In the genomic region with DNA sequence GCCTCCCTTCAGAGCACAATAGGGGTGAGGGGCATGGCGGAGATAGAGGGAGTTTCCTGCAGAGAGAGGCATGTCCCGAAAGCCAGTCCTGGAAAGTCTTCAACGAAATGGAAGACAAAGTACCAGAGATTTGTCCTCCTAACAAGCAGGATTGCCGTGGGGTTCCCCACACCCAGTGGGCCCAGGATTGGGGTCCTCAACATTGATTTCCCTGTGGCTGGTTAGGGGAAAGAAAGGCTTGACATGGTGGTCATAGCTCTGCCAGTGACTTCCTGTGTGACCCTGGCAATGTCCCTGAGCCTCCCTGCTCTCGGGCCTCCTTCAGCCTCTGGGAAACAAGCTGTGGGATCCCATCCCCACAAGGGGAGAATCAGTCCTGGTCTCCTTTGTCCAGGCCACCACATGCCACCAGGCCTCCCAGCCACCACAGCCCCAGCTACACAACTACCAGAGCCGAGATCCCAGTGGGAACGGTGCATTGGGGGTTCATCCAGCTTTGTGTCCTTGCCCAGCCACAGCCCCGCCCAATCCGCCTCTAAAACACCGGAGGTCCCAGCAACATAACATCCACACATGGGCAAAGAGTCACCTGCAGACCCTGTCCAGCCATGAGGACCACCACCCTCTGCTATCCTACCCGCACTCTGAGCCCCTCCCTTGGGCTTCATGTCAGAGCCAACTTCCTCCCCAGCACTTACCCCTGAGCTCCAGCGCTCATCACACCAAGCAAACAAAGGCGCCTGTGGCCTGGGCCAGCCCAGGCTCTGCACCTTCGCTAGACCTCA, we compare ENCODE assay signal across 18 cellular contexts.
DNase-seq lines count a peak whose midpoint lies in the region; ATAC-seq, FAIRE-seq and TF ChIP-seq lines count a peak whose summit lies in the region.
"Had no signal": no experiment of that assay in that cellular context is flagged by ENCODE, and none has a peak within 500 bp of the region (broad histone marks: within the 10 kb centered on the region; RNA-seq: fewer than 3 reads in every experiment).

No MANE protein-coding gene starts in this region.

- under 1% methylated on average over 14 of the region's 14 CpGs for WGBS in K562 (ENCODE audit: insufficient coverage, low coverage, missing lambda C conversion rate)
- WGBS in neuronal stem cell (ENCODE audit: extremely low coverage in 2 of 2, insufficient read length in 2 of 2, insufficient replicate concordance in 1 of 2), 2 donors, result no CpG with 5 or more reads among the region's 14 CpGs
- WGBS in body of pancreas, 2 donors, result 81 to 84% methylated on average over 13 to 14 of the region's 14 CpGs

- H3K36me3 ChIP-seq in K562 (ENCODE audit: control insufficient read depth, insufficient read depth, low read length) (no peaks in the 10 kb centered on the region), neuronal stem cell (replicated peaks in 1 of 2; ENCODE audit: control insufficient read depth in 2 of 2, insufficient read depth in 2 of 2, low read length in 2 of 2) (no peaks in the 10 kb centered on the region), PC-9 (ENCODE audit: low read depth) (no peaks in the 10 kb centered on the region), body of pancreas (replicated peaks in 1 of 2; ENCODE audit: insufficient read depth in 1 of 2, low read depth in 2 of 2) (no peaks in the 10 kb centered on the region)

- POLR2A ChIA-PET in K562 (lab: Yijun Ruan, JAX), result interaction anchor here (0.6 kb wide), 2 partner anchors 18 to 72 kb away, joined by 3 read pairs; no protein-coding TSS in a partner anchor
- POLR2A ChIA-PET in PC-9 (lab: Charles Lee; ENCODE audit: unreplicated experiment), result no interaction called here

- H3K9me1 ChIP-seq in K562 (ENCODE audit: control insufficient read depth, insufficient read depth, low read length), result no peaks in the 10 kb centered on the region

- no peak for FAIRE-seq in K562 (lab: Jason Lieb, UNC)
- FAIRE-seq: GM19239 had no signal

- H3K79me2 ChIP-seq in K562 (ENCODE audit: control insufficient read depth, insufficient read depth, low read length) (no peaks in the 10 kb centered on the region), PC-9 (ENCODE audit: low read depth) (no peaks in the 10 kb centered on the region)

- H3K4me1 ChIP-seq in K562 (replicated peaks in 1 of 2; ENCODE audit: control insufficient read depth in 2 of 2, insufficient read depth in 2 of 2, low read length in 2 of 2), result no peaks in the 10 kb centered on the region
- no peaks in the 10 kb centered on the region for H3K4me1 ChIP-seq in neuronal stem cell (ENCODE audit: control insufficient read depth in 2 of 2, insufficient read depth in 1 of 2, low read depth in 1 of 2, low read length in 2 of 2)
- H3K4me1 ChIP-seq in PC-9 (replicated peaks; ENCODE audit: insufficient read depth), result peaks cover 13% of the 10 kb centered on the region
- peaks cover 3% of the 10 kb centered on the region for H3K4me1 ChIP-seq in body of pancreas

- BruUV-seq in K562 (replicated peaks; lab: Mats Ljungman, UMichigan), result no TSS peak
- no TSS peak for BruUV-seq in PC-9 (replicated peaks; lab: Mats Ljungman, UMichigan)

- no peak for TF ChIP-seq EP300 in K562 (IDR thresholded peaks at IDR 0.05; ENCODE audit: low read length)

- H3K23ac ChIP-seq in neuronal stem cell (ENCODE audit: low read depth, low read length, poor library complexity), result no peak overlapping the region

- no peak for DNase-seq in activated naive CD8-positive, alpha-beta T cell treated with anti-CD3 and anti-CD28 coated beads, Interleukin-2, amount 50 U/mL, for 24 hours
- DNase-seq in activated naive CD8-positive, alpha-beta T cell treated with anti-CD3 and anti-CD28 coated beads for 36 hours, result no peak
- DNase-seq in K562 (ENCODE audit: extremely low read depth in 1 of 4, low spot score in 3 of 4) (no peak), neuronal stem cell (ENCODE audit: low spot score) (no peak), G401 (ENCODE audit: low spot score) (no peak), PC-9 (no peak), body of pancreas (no peak)
- DNase-seq: ACHN; C1 segment of cervical spinal cord; CD4-positive, alpha-beta T cell; DMS79; EL; GDM1; GOT3; H9; HFFc6 had no signal

- in situ Hi-C loops in K562 (cut with MboI), result no loop called here
- in situ Hi-C loops in G401 (cut with HindIII; ENCODE audit: low sequenced_read_pairs), result no loop called here

- H3K9me3 ChIP-seq in K562 (replicated peaks; ENCODE audit: control insufficient read depth, insufficient read depth, low read depth, low read length) (no peaks in the 10 kb centered on the region), neuronal stem cell (replicated peaks in 1 of 2; ENCODE audit: control insufficient read depth in 2 of 2, insufficient read depth in 1 of 2, low read depth in 1 of 2, low read length in 2 of 2) (no peaks in the 10 kb centered on the region), PC-9 (ENCODE audit: insufficient read depth, low read depth) (no peaks in the 10 kb centered on the region), body of pancreas (no peaks in the 10 kb centered on the region)

- peak; percentile 24 for ATAC-seq in activated naive CD8-positive, alpha-beta T cell treated with anti-CD3 and anti-CD28 coated beads, Interleukin-2, amount 50 U/mL, for 24 hours
- ATAC-seq in K562 (peak; percentile 25; the same call in 2 of the 3 replicates), body of pancreas (no peak)

- CTCF ChIA-PET in K562 (lab: Yijun Ruan, JAX; ENCODE audit: low intra/inter-chr PET ratio), result no interaction called here
- CTCF ChIA-PET in PC-9 (lab: Charles Lee), result no interaction called here

- H3K27ac ChIP-seq in K562 (ENCODE audit: extremely low read depth, low read depth, low read length) (no peak overlapping the region), neuronal stem cell (replicated peaks; ENCODE audit: low read length) (no peak overlapping the region), PC-9 (no peak overlapping the region), body of pancreas (no peak overlapping the region)

- no peaks in the 10 kb centered on the region for H3K4me1 Mint-ChIP-seq in activated naive CD8-positive, alpha-beta T cell treated with anti-CD3 and anti-CD28 coated beads, Interleukin-2, amount 50 U/mL, for 24 hours
- no peaks in the 10 kb centered on the region for H3K4me1 Mint-ChIP-seq in activated naive CD8-positive, alpha-beta T cell treated with anti-CD3 and anti-CD28 coated beads for 36 hours
- H3K4me1 Mint-ChIP-seq: B cell, H9 had no signal

- no peak overlapping the region for H3K4me3 Mint-ChIP-seq in activated naive CD8-positive, alpha-beta T cell treated with anti-CD3 and anti-CD28 coated beads, Interleukin-2, amount 50 U/mL, for 24 hours
- H3K4me3 Mint-ChIP-seq in activated naive CD8-positive, alpha-beta T cell treated with anti-CD3 and anti-CD28 coated beads for 36 hours, result no peak overlapping the region
- H3K4me3 Mint-ChIP-seq: B cell; CD4-positive, alpha-beta T cell; HFFc6 had no signal

- H3K27ac Mint-ChIP-seq in activated naive CD8-positive, alpha-beta T cell treated with anti-CD3 and anti-CD28 coated beads, Interleukin-2, amount 50 U/mL, for 24 hours, result no peak overlapping the region
- H3K27ac Mint-ChIP-seq in activated naive CD8-positive, alpha-beta T cell treated with anti-CD3 and anti-CD28 coated beads for 36 hours, result no peak overlapping the region
- H3K27ac Mint-ChIP-seq: B cell; CD4-positive, alpha-beta T cell; HFFc6 had no signal

- H3K27me3 Mint-ChIP-seq in activated naive CD8-positive, alpha-beta T cell treated with anti-CD3 and anti-CD28 coated beads, Interleukin-2, amount 50 U/mL, for 24 hours, result no peaks in the 10 kb centered on the region
- H3K27me3 Mint-ChIP-seq in activated naive CD8-positive, alpha-beta T cell treated with anti-CD3 and anti-CD28 coated beads for 36 hours, result no peaks in the 10 kb centered on the region
- H3K27me3 Mint-ChIP-seq: CD4-positive, alpha-beta T cell had no signal

- no peak overlapping the region for H2BK120ac ChIP-seq in neuronal stem cell (ENCODE audit: low read depth, low read length)

- TF ChIP-seq POLR2A in K562 (conservative IDR thresholded peaks at IDR 0.05) (no peak), body of pancreas (IDR thresholded peaks at IDR 0.05) (no peak)

- H4K91ac ChIP-seq in neuronal stem cell (ENCODE audit: low read depth, low read length, poor library complexity), result no peak overlapping the region

- H2AK5ac ChIP-seq in neuronal stem cell (ENCODE audit: low read depth, low read length), result no peak overlapping the region

- H3K4me2 ChIP-seq in K562 (ENCODE audit: insufficient read depth, low read length), result no peak overlapping the region
- H3K4me2 ChIP-seq in neuronal stem cell (ENCODE audit: insufficient read depth, low read length, poor library complexity, severe bottlenecking), result no peak overlapping the region
- no peak overlapping the region for H3K4me2 ChIP-seq in PC-9

- no peaks in the 10 kb centered on the region for H3K9me2 ChIP-seq in PC-9 (ENCODE audit: insufficient read depth)

- H4K8ac ChIP-seq in neuronal stem cell (ENCODE audit: low read depth, low read length), result no peak overlapping the region

- H3K9me3 Mint-ChIP-seq in activated naive CD8-positive, alpha-beta T cell treated with anti-CD3 and anti-CD28 coated beads, Interleukin-2, amount 50 U/mL, for 24 hours, result peaks cover 16% of the 10 kb centered on the region
- H3K9me3 Mint-ChIP-seq in activated naive CD8-positive, alpha-beta T cell treated with anti-CD3 and anti-CD28 coated beads for 36 hours, result peaks cover 4% of the 10 kb centered on the region

- H3K9ac ChIP-seq in K562 (ENCODE audit: insufficient read depth in 1 of 2, low read depth in 2 of 2, low read length in 2 of 2) (no peak overlapping the region), neuronal stem cell (ENCODE audit: low read depth, low read length, poor library complexity) (no peak overlapping the region)

- peaks cover 2% of the 10 kb centered on the region for H3K79me1 ChIP-seq in neuronal stem cell (ENCODE audit: low read depth, low read length)

- peaks cover 6% of the 10 kb centered on the region for H3K36me3 Mint-ChIP-seq in activated naive CD8-positive, alpha-beta T cell treated with anti-CD3 and anti-CD28 coated beads, Interleukin-2, amount 50 U/mL, for 24 hours (ENCODE audit: low read depth)
- peaks cover 9% of the 10 kb centered on the region for H3K36me3 Mint-ChIP-seq in activated naive CD8-positive, alpha-beta T cell treated with anti-CD3 and anti-CD28 coated beads for 36 hours

- no peak overlapping the region for H3K4ac ChIP-seq in neuronal stem cell (ENCODE audit: low read length)

- H4K20me1 ChIP-seq in K562 (replicated peaks; ENCODE audit: control insufficient read depth, insufficient read depth, low read length) (no peaks in the 10 kb centered on the region), PC-9 (ENCODE audit: insufficient read depth) (no peaks in the 10 kb centered on the region)

- no peak overlapping the region for H3K14ac ChIP-seq in neuronal stem cell (ENCODE audit: low read length)

- no peak overlapping the region for H2BK15ac ChIP-seq in neuronal stem cell (ENCODE audit: low read length)

- intact Hi-C loops in K562 (cut with micrococcal nuclease) (no loop called here), PC-9 (cut with micrococcal nuclease; ENCODE audit: unreplicated experiment) (no loop called here), body of pancreas (cut with DNase I) (no loop called here)

- no peak overlapping the region for H3K4me3 ChIP-seq in K562
- no peak overlapping the region for H3K4me3 ChIP-seq in neuronal stem cell (ENCODE audit: low read length in 2 of 2)
- no peak overlapping the region for H3K4me3 ChIP-seq in PC-9
- H3K4me3 ChIP-seq in body of pancreas, result no peak overlapping the region

- peaks cover 0 to 52% of the 10 kb centered on the region in 2 experiments; a peak in 2 of 5 replicates for H3K27me3 ChIP-seq in K562 (ENCODE audit: control insufficient read depth in 2 of 2, insufficient read depth in 2 of 2, low read length in 2 of 2)
- no peaks in the 10 kb centered on the region for H3K27me3 ChIP-seq in neuronal stem cell (ENCODE audit: control insufficient read depth in 3 of 3, insufficient read depth in 3 of 3, low read depth in 1 of 3, low read length in 3 of 3)
- no peaks in the 10 kb centered on the region for H3K27me3 ChIP-seq in PC-9 (ENCODE audit: insufficient read depth, low read depth)
- H3K27me3 ChIP-seq in body of pancreas, result no peaks in the 10 kb centered on the region

- peaks cover 5% of the 10 kb centered on the region; the same call in 1 of the 2 replicates for H3F3A ChIP-seq in PC-9 (ENCODE audit: insufficient read depth, low read depth)

- TF ChIP-seq RAD21 in K562 (CRISPR knock-in tag; conservative IDR thresholded peaks at IDR 0.05 in 1 of 2, IDR thresholded peaks at IDR 0.05 in 1 of 2), result no peak

- peak overlapping the region; percentile 31 for H3K18ac ChIP-seq in neuronal stem cell (ENCODE audit: low read length)

- H2BK5ac ChIP-seq in neuronal stem cell (ENCODE audit: low read length), result no peak overlapping the region

- H2AFZ ChIP-seq in K562 (ENCODE audit: low read depth, low read length), result no peak overlapping the region
- no peak overlapping the region for H2AFZ ChIP-seq in neuronal stem cell (ENCODE audit: low read length)
- H2AFZ ChIP-seq in PC-9, result no peak overlapping the region

- TF ChIP-seq CTCF in K562 (IDR thresholded peaks at IDR 0.05 in 2 of 3, conservative IDR thresholded peaks at IDR 0.05 in 1 of 3; ENCODE audit: insufficient read depth in 2 of 3, low read depth in 1 of 3, low read length in 3 of 3) (no peak), PC-9 (conservative IDR thresholded peaks at IDR 0.05) (no peak), body of pancreas (IDR thresholded peaks at IDR 0.05) (no peak)

- no peak overlapping the region for H2BK12ac ChIP-seq in neuronal stem cell (ENCODE audit: low read length)
